In genomic region chr5:84253946-84254345, GRCh38 we compare ENCODE assay signal across 24 cellular contexts.
"Had no signal": no experiment of that assay in that cellular context is flagged by ENCODE, and none has a peak within 500 bp of the region (broad histone marks: within the 10 kb centered on the region; RNA-seq: fewer than 3 reads in every experiment).

No MANE protein-coding gene starts in this region.

- H3K27ac ChIP-seq: left ventricle myocardium inferior, pancreas, prostate gland, skin epidermis, stomach, testis, thyroid gland, transverse colon, upper lobe of left lung, vagina had no signal

- H3K36me3 ChIP-seq: left ventricle myocardium inferior, pancreas, prostate gland, stomach, thyroid gland, transverse colon, upper lobe of left lung, vagina had no signal

- DNase-seq: islet precursor cell; left ventricle myocardium inferior; midbrain; mucosa of descending colon; naive thymus-derived CD4-positive, alpha-beta T cell; pancreas; posterior cingulate gyrus; retina; right cardiac atrium; stimulated activated CD4-positive, alpha-beta T cell treated with anti-CD3 and anti-CD28 coated beads, Interleukin-12 subunit alpha, Interleukin-12 subunit beta, amount 100 ng/mL, for 4 hours; stimulated activated CD4-positive, alpha-beta T cell treated with anti-CD3 and anti-CD28 coated beads, Interleukin-15, amount 100 ng/mL, for 24 hours; stimulated activated CD4-positive, alpha-beta T cell treated with anti-CD3 and anti-CD28 coated beads, Interleukin-2, amount 100 ng/mL, for 24 hours; stimulated activated CD4-positive, alpha-beta T cell treated with anti-CD3 and anti-CD28 coated beads, Interleukin-4, amount 100 ng/mL, for 1 hour; stimulated activated naive B cell treated with anti-CD40 and anti-IgM and Interleukin-4, amounts not matched to agents 10 μg/mL and 1 μg/mL and 100 μg/mL, for 72 hours; stimulated activated naive CD8-positive, alpha-beta T cell treated with anti-CD3 and anti-CD28 coated beads, Interleukin-15, Interleukin-2, amounts not matched to agents 100 U/mL and 50 U/mL, for 24 hours; stomach; testis; thyroid gland; transverse colon; upper lobe of left lung had no signal

- H3K27me3 ChIP-seq: pancreas, stomach, testis, thyroid gland, transverse colon, upper lobe of left lung, vagina had no signal

- H3K4me1 ChIP-seq: left ventricle myocardium inferior, pancreas, prostate gland, stomach, testis, thyroid gland, upper lobe of left lung, vagina had no signal

- H3K4me3 ChIP-seq: left ventricle myocardium inferior, lung, mucosa of descending colon, pancreas, prostate gland, skin epidermis, stomach, testis, thyroid gland, transverse colon, upper lobe of left lung, vagina had no signal

- H3K9me3 ChIP-seq: left ventricle myocardium inferior, mucosa of descending colon, pancreas, prostate gland, stomach, testis, thyroid gland, transverse colon, upper lobe of left lung, vagina had no signal
